ENCODE assay signal across 8 cellular contexts in genomic region chr5:100889165-100889564, GRCh38.
DNase-seq lines count a peak whose midpoint lies in the region; ATAC-seq and TF ChIP-seq lines count a peak whose summit lies in the region.

No MANE protein-coding gene starts in this region.

- no peak for TF ChIP-seq CTCF in GM10266 (IDR thresholded peaks at IDR 0.05; ENCODE audit: control insufficient read depth, insufficient read depth, low read depth, missing control alignments)

- DNase-seq in germinal center (ENCODE audit: low spot score) (peak; percentile 27), COR-L47 (lab: John Stamatoyannopoulos, UW) (no peak), GM10266 (ENCODE audit: extremely low spot score) (no peak), GF-D8 (lab: John Stamatoyannopoulos, UW) (no peak)
- DNase-seq in stimulated activated CD4-positive, alpha-beta T cell treated with anti-CD3 and anti-CD28 coated beads, Interleukin-2, amount 100 ng/mL, for 48 hours = no peak

- ATAC-seq in GM18502 (IDR thresholded peaks at IDR 0.05; ENCODE audit: poor library complexity, unreplicated experiment) (peak; percentile 55), GM21529 (IDR thresholded peaks at IDR 0.05; ENCODE audit: unreplicated experiment) (peak; percentile 73), HG03575 (IDR thresholded peaks at IDR 0.05; ENCODE audit: extremely low read depth, insufficient number of reproducible peaks, low FRiP score, unreplicated experiment) (peak; percentile 49)
